ENCODE assay signal across 19 cellular contexts in the genomic region with DNA sequence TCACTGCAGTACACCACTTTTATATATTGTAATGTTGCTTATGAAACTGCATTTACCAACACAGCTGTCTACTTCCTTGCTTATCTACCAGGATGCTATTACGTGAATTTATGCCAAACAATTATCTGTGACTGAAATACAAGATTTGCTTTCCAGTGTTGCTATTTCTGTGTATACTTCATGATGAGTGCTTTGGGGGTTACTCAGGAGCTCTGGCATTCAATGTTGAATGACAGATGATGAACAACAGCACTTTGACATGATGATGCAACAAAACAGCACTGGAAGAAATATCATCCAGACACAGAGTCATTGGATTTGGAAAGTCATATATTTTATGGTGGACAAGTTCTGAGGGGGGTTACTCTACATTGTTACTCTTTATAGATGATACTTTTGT.
DNase-seq lines count a peak whose midpoint lies in the region; FAIRE-seq and TF ChIP-seq lines count a peak whose summit lies in the region.
"Had no signal": no experiment of that assay in that cellular context is flagged by ENCODE, and none has a peak within 500 bp of the region (broad histone marks: within the 10 kb centered on the region; RNA-seq: fewer than 3 reads in every experiment).

No MANE protein-coding gene starts in this region.

- H3K9ac ChIP-seq in astrocyte (ENCODE audit: low read length) = no peak overlapping the region

- DNase-seq in MCF 10A (ENCODE audit: unreplicated experiment) (peak; percentile 56), breast epithelium (ENCODE audit: low spot score in 2 of 2) (no peak), NCI-H226 (peak; percentile 53), astrocyte (ENCODE audit: low read depth) (no peak), NCI-H345 (lab: John Stamatoyannopoulos, UW) (no peak), hippocampal formation (lab: John Stamatoyannopoulos, UW) (no peak), mucosa of gallbladder (ENCODE audit: low spot score) (no peak)
- DNase-seq: 8988T, C1 segment of cervical spinal cord, DMS153, HCEC 1CT, Kasumi-1, NCI-H1417 treated with DMSO at 0.1 percent for 48 hours, NCI-H2029, NCI-H69, Peyer's patch, SHP77 treated with DMSO at 0.1 percent for 48 hours had no signal

- intact Hi-C loops in MCF 10A (cut with micrococcal nuclease) = no loop called here
- intact Hi-C loops in breast epithelium (cut with DNase I; ENCODE audit: low total_unique reads) = no loop called here

- no peak overlapping the region for H3K4me3 ChIP-seq in breast epithelium
- no peak overlapping the region for H3K4me3 ChIP-seq in astrocyte (ENCODE audit: insufficient read depth, low read depth, low read length)
- no peak overlapping the region for H3K4me3 ChIP-seq in mesodermal cell (ENCODE audit: extremely low read depth, insufficient read depth, low read length, poor library complexity, severe bottlenecking)
- H3K4me3 ChIP-seq: Peyer's patch had no signal

- H3K4me3 Mint-ChIP-seq in MCF 10A (ENCODE audit: unreplicated experiment) = peak overlapping the region; percentile 13
- peak overlapping the region; percentile 51 for H3K4me3 Mint-ChIP-seq in astrocyte (ENCODE audit: unreplicated experiment)

- 86% methylated on average over 1 of the region's 1 CpG; no CpG with 5 or more reads in 1 of the 2 experiments for WGBS in mesodermal cell (ENCODE audit: insufficient coverage in 2 of 2), 2 experiments

- TF ChIP-seq CTCF in MCF 10A (IDR thresholded peaks at IDR 0.05; ENCODE audit: unreplicated experiment) = no peak
- no peak for TF ChIP-seq CTCF in breast epithelium (IDR thresholded peaks at IDR 0.05)
- no peak for TF ChIP-seq CTCF in astrocyte (IDR thresholded peaks at IDR 0.05; ENCODE audit: insufficient read depth, low read depth, low read length)

- no peak overlapping the region for H3K4me2 ChIP-seq in astrocyte (ENCODE audit: low read length)

- H3K27me3 Mint-ChIP-seq in MCF 10A (ENCODE audit: insufficient read depth, unreplicated experiment) (no peaks in the 10 kb centered on the region), astrocyte (ENCODE audit: low read depth, unreplicated experiment) (no peaks in the 10 kb centered on the region)

- H3K4me1 Mint-ChIP-seq in MCF 10A (ENCODE audit: insufficient read depth, unreplicated experiment) = peaks cover 11% of the 10 kb centered on the region
- H3K4me1 Mint-ChIP-seq in astrocyte (ENCODE audit: low read depth, unreplicated experiment) = peaks cover 14% of the 10 kb centered on the region

- no peak overlapping the region for H3K27ac ChIP-seq in breast epithelium
- no peak overlapping the region for H3K27ac ChIP-seq in astrocyte (ENCODE audit: low read depth, low read length)
- peak overlapping the region; percentile 48 for H3K27ac ChIP-seq in mesodermal cell (ENCODE audit: low read depth, low read length, severe bottlenecking)
- H3K27ac ChIP-seq: Peyer's patch had no signal

- no peaks in the 10 kb centered on the region for H4K20me1 ChIP-seq in astrocyte (ENCODE audit: insufficient read depth, low read length)

- no peak for TF ChIP-seq POLR2A in breast epithelium (IDR thresholded peaks at IDR 0.05)

- FAIRE-seq in astrocyte (lab: Jason Lieb, UNC) = no peak
- FAIRE-seq: GM12891 had no signal

- peaks cover 0 to 1% of the 10 kb centered on the region in 2 donors for H3K27me3 ChIP-seq in breast epithelium
- H3K27me3 ChIP-seq in astrocyte (ENCODE audit: insufficient read depth, low read length) = no peaks in the 10 kb centered on the region
- H3K27me3 ChIP-seq: Peyer's patch had no signal

- H3K36me3 ChIP-seq in breast epithelium (no peaks in the 10 kb centered on the region), astrocyte (ENCODE audit: insufficient read depth, low read length) (no peaks in the 10 kb centered on the region), mesodermal cell (ENCODE audit: control insufficient read depth, insufficient read depth, low read length) (no peaks in the 10 kb centered on the region)
- H3K36me3 ChIP-seq: Peyer's patch had no signal

- no peaks in the 10 kb centered on the region for H3K9me3 Mint-ChIP-seq in MCF 10A (ENCODE audit: unreplicated experiment)
- no peaks in the 10 kb centered on the region for H3K9me3 Mint-ChIP-seq in astrocyte (ENCODE audit: unreplicated experiment)

- no peak overlapping the region for H2AFZ ChIP-seq in astrocyte (ENCODE audit: low read depth, low read length)

- H3K4me1 ChIP-seq in breast epithelium = no peaks in the 10 kb centered on the region
- H3K4me1 ChIP-seq in astrocyte (ENCODE audit: insufficient read depth, low read length) = no peaks in the 10 kb centered on the region
- H3K4me1 ChIP-seq in mesodermal cell (ENCODE audit: control insufficient read depth, insufficient read depth, low read length, poor library complexity, severe bottlenecking) = peaks cover 3% of the 10 kb centered on the region
- H3K4me1 ChIP-seq: Peyer's patch had no signal

- H3K36me3 Mint-ChIP-seq in MCF 10A (ENCODE audit: insufficient read depth, unreplicated experiment) (no peaks in the 10 kb centered on the region), astrocyte (ENCODE audit: low read depth, unreplicated experiment) (no peaks in the 10 kb centered on the region)

- no peaks in the 10 kb centered on the region for H3K79me2 ChIP-seq in astrocyte (ENCODE audit: insufficient read depth, low read length)

- POLR2A ChIA-PET in MCF 10A (lab: Yijun Ruan, JAX) = no interaction called here

- BruUV-seq in MCF 10A (replicated peaks; lab: Mats Ljungman, UMichigan) = no TSS peak

- H3K9me3 ChIP-seq in breast epithelium = no peaks in the 10 kb centered on the region
- H3K9me3 ChIP-seq in astrocyte (ENCODE audit: insufficient read depth, low read depth, low read length) = no peaks in the 10 kb centered on the region
- H3K9me3 ChIP-seq in mesodermal cell (ENCODE audit: control insufficient read depth, low read length) = no peaks in the 10 kb centered on the region
- H3K9me3 ChIP-seq: Peyer's patch had no signal

- H3K27ac Mint-ChIP-seq in MCF 10A (ENCODE audit: low read depth, unreplicated experiment) = peak overlapping the region; percentile 80
- H3K27ac Mint-ChIP-seq in astrocyte (ENCODE audit: unreplicated experiment) = peak overlapping the region; percentile 97

- CTCF ChIA-PET in MCF 10A (lab: Yijun Ruan, JAX) = no interaction called here

Comparison
In these comparisons a context has a peak if more than half of its experiments do, and no peak if none do; other contexts are left out.
1. DNase-seq: peak in MCF 10A (single experiment) and NCI-H226 (single experiment); none in breast epithelium (0 of 2), astrocyte (single experiment), NCI-H345 (single experiment), hippocampal formation (0 of 2) and mucosa of gallbladder (single experiment).